In the genomic region with DNA sequence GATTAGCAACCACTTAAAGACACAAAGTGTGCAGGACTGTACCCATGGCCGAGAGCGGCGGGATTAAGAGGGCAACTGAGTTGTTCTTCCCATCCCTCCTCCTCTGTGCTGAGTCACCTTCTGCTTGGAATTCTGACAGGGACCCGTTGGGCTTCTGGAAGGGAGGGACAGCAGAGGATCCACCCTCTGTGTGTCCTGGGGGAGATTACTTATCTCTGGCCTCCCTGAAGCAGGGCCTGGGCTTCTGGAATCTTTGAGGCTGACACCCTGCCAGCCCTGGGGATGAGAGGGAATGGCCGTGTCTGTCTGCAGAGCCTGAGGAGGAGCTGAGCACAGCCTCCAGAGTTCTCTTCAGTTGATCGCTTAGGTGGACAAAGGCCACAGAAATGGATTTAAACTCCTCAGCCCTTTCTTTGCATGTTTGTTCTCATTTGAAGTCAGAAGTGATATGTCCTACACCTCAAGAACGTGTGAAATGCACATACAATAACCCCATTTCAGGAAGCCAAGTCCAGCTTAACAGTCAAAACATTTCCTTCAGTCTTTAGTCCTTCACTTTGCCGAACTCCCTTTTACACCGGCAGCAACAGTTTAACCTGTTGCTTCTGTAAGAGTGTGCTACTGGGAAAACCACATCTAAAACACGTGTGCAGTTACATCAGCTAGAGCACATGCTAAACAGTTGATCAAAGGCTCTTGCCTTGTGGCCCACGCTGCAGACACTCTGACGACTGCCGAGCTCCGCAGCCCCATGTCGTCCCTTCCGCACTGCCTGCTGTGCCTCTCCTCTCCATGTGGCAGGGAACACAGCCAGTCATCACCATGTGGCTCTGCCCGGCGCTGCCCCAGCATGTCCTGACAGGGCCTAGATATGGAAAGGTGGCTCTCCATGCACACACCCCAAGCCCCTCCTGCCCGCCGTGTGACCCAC, we compare ENCODE assay signal across 2 cellular contexts.
A peak's percentile ranks its signal among the peaks of the same experiment; 100 is the strongest.
TF ChIP-seq lines count a peak whose summit lies in the region.

No MANE protein-coding gene starts in this region.

TF ChIP-seq in GM23338, 12 proteins besides CTCF, POLR2A, EP300 and RAD21:
- TF ChIP-seq JUNB (IDR thresholded peaks at IDR 0.05; ENCODE audit: unreplicated experiment) (no peak), NANOG (IDR thresholded peaks at IDR 0.05; ENCODE audit: borderline replicate concordance) (no peak), ZNF114 (CRISPR knock-in tag; IDR thresholded peaks at IDR 0.05) (no peak)

TF ChIP-seq in H1, 55 proteins besides CTCF, POLR2A, EP300 and RAD21:
- TF ChIP-seq, protein P1, sequence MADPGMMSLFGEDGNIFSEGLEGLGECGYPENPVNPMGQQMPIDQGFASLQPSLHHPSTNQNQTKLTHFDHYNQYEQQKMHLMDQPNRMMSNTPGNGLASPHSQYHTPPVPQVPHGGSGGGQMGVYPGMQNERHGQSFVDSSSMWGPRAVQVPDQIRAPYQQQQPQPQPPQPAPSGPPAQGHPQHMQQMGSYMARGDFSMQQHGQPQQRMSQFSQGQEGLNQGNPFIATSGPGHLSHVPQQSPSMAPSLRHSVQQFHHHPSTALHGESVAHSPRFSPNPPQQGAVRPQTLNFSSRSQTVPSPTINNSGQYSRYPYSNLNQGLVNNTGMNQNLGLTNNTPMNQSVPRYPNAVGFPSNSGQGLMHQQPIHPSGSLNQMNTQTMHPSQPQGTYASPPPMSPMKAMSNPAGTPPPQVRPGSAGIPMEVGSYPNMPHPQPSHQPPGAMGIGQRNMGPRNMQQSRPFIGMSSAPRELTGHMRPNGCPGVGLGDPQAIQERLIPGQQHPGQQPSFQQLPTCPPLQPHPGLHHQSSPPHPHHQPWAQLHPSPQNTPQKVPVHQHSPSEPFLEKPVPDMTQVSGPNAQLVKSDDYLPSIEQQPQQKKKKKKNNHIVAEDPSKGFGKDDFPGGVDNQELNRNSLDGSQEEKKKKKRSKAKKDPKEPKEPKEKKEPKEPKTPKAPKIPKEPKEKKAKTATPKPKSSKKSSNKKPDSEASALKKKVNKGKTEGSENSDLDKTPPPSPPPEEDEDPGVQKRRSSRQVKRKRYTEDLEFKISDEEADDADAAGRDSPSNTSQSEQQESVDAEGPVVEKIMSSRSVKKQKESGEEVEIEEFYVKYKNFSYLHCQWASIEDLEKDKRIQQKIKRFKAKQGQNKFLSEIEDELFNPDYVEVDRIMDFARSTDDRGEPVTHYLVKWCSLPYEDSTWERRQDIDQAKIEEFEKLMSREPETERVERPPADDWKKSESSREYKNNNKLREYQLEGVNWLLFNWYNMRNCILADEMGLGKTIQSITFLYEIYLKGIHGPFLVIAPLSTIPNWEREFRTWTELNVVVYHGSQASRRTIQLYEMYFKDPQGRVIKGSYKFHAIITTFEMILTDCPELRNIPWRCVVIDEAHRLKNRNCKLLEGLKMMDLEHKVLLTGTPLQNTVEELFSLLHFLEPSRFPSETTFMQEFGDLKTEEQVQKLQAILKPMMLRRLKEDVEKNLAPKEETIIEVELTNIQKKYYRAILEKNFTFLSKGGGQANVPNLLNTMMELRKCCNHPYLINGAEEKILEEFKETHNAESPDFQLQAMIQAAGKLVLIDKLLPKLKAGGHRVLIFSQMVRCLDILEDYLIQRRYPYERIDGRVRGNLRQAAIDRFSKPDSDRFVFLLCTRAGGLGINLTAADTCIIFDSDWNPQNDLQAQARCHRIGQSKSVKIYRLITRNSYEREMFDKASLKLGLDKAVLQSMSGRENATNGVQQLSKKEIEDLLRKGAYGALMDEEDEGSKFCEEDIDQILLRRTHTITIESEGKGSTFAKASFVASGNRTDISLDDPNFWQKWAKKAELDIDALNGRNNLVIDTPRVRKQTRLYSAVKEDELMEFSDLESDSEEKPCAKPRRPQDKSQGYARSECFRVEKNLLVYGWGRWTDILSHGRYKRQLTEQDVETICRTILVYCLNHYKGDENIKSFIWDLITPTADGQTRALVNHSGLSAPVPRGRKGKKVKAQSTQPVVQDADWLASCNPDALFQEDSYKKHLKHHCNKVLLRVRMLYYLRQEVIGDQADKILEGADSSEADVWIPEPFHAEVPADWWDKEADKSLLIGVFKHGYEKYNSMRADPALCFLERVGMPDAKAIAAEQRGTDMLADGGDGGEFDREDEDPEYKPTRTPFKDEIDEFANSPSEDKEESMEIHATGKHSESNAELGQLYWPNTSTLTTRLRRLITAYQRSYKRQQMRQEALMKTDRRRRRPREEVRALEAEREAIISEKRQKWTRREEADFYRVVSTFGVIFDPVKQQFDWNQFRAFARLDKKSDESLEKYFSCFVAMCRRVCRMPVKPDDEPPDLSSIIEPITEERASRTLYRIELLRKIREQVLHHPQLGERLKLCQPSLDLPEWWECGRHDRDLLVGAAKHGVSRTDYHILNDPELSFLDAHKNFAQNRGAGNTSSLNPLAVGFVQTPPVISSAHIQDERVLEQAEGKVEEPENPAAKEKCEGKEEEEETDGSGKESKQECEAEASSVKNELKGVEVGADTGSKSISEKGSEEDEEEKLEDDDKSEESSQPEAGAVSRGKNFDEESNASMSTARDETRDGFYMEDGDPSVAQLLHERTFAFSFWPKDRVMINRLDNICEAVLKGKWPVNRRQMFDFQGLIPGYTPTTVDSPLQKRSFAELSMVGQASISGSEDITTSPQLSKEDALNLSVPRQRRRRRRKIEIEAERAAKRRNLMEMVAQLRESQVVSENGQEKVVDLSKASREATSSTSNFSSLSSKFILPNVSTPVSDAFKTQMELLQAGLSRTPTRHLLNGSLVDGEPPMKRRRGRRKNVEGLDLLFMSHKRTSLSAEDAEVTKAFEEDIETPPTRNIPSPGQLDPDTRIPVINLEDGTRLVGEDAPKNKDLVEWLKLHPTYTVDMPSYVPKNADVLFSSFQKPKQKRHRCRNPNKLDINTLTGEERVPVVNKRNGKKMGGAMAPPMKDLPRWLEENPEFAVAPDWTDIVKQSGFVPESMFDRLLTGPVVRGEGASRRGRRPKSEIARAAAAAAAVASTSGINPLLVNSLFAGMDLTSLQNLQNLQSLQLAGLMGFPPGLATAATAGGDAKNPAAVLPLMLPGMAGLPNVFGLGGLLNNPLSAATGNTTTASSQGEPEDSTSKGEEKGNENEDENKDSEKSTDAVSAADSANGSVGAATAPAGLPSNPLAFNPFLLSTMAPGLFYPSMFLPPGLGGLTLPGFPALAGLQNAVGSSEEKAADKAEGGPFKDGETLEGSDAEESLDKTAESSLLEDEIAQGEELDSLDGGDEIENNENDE (IDR thresholded peaks at IDR 0.05; ENCODE audit: insufficient replicate concordance, low read length), result no peak
- no peak for TF ChIP-seq NRF1 (IDR thresholded peaks at IDR 0.05; ENCODE audit: low read depth, low read length)
- TF ChIP-seq TEAD4 (IDR thresholded peaks at IDR 0.05; ENCODE audit: low read depth, low read length), result no peak
- no peak for TF ChIP-seq POU5F1 (IDR thresholded peaks at IDR 0.05; ENCODE audit: low read depth, low read length)
- TF ChIP-seq, protein P2, sequence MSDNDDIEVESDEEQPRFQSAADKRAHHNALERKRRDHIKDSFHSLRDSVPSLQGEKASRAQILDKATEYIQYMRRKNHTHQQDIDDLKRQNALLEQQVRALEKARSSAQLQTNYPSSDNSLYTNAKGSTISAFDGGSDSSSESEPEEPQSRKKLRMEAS (IDR thresholded peaks at IDR 0.05), result peak; percentile 51; the same call in 1 of the 2 replicates
- TF ChIP-seq TAF7 (optimal IDR thresholded peaks at IDR 0.05; ENCODE audit: borderline replicate concordance, low read depth, low read length), result no peak
- TF ChIP-seq ASH2L (IDR thresholded peaks at IDR 0.05; ENCODE audit: low read length), result no peak
